Comparison of ENCODE assay signal across 1 cellular context in the genomic region with DNA sequence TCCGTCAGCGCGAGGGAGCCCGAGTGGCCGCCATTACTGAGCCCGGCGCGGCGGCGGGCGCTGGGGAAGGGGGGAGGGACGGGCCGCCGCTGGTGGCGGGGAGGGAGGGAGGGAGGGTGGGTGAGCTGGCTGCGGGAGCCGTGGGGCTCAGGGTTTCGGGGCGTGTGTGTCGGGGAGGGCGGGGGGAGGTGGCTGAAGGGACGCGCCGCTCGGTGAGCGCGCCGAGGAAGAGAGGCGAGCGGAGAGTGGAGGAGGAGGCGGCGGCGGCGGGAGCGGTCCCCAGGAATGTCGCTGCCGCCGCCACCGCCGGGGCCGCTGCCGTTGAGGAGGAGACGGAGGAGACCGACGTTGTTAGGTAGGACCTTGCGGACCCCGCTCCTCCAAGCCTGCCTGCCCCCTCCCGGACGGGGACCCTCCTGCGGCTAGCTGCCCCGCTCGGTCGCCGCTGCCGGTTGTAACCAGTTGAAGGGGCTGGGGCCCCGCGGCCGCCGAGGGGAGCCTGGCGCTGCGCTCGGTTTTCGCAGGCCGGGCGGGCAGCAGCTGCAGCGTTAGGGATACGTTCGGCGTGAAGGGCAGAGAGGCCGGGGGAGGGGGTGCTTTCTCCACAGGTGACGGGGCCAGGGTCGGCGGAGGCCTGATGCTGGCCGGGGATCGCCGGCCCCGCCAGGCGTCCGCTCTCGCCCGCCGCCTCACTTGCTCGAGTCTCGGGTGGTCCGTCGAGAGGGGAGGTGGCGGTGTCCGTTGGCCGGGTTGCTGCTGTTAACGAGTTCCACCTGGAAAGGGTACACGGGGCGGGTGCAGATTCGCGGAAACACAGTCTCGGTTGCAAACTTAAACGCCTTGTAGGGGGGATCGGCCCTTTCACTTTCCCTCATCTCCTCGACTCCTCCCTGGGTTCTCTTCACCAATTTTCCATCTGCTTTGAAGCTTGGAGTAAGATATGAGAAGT.
TF ChIP-seq lines count a peak whose summit lies in the region.

A gene with protein sequence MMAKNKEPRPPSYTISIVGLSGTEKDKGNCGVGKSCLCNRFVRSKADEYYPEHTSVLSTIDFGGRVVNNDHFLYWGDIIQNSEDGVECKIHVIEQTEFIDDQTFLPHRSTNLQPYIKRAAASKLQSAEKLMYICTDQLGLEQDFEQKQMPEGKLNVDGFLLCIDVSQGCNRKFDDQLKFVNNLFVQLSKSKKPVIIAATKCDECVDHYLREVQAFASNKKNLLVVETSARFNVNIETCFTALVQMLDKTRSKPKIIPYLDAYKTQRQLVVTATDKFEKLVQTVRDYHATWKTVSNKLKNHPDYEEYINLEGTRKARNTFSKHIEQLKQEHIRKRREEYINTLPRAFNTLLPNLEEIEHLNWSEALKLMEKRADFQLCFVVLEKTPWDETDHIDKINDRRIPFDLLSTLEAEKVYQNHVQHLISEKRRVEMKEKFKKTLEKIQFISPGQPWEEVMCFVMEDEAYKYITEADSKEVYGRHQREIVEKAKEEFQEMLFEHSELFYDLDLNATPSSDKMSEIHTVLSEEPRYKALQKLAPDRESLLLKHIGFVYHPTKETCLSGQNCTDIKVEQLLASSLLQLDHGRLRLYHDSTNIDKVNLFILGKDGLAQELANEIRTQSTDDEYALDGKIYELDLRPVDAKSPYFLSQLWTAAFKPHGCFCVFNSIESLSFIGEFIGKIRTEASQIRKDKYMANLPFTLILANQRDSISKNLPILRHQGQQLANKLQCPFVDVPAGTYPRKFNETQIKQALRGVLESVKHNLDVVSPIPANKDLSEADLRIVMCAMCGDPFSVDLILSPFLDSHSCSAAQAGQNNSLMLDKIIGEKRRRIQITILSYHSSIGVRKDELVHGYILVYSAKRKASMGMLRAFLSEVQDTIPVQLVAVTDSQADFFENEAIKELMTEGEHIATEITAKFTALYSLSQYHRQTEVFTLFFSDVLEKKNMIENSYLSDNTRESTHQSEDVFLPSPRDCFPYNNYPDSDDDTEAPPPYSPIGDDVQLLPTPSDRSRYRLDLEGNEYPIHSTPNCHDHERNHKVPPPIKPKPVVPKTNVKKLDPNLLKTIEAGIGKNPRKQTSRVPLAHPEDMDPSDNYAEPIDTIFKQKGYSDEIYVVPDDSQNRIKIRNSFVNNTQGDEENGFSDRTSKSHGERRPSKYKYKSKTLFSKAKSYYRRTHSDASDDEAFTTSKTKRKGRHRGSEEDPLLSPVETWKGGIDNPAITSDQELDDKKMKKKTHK (N-terminal part only) (plus strand): TSS at position 224 of the 949 bp plus-strand sequence. CDS start 13,366 bp downstream, outside the sequence.

TF ChIP-seq in HepG2, 621 proteins besides CTCF, POLR2A, EP300 and RAD21 (continued from another document and continues in another):
- TF ChIP-seq PRDM4 (CRISPR knock-in tag; IDR thresholded peaks at IDR 0.05; ENCODE audit: borderline replicate concordance) = no peak
- TF ChIP-seq ZNF644 (CRISPR knock-in tag; IDR thresholded peaks at IDR 0.05; ENCODE audit: low read depth) = no peak
- TF ChIP-seq KAT8 (CRISPR knock-in tag; IDR thresholded peaks at IDR 0.05) = peak; percentile 71
- no peak for TF ChIP-seq ZNF773 (CRISPR knock-in tag; IDR thresholded peaks at IDR 0.05; ENCODE audit: borderline replicate concordance)
- TF ChIP-seq RELA (CRISPR knock-in tag; IDR thresholded peaks at IDR 0.05) = 0 out of 2 replicates have a peak, but pooled peaks have one; percentile 67
- no peak for TF ChIP-seq CHD4 (IDR thresholded peaks at IDR 0.05; ENCODE audit: borderline replicate concordance, low read length)
- TF ChIP-seq ISL2 (CRISPR knock-in tag; IDR thresholded peaks at IDR 0.05) = peak; percentile 58
- no peak for TF ChIP-seq ARNT (IDR thresholded peaks at IDR 0.05)
- TF ChIP-seq KAT2B (IDR thresholded peaks at IDR 0.05; ENCODE audit: borderline replicate concordance, low read depth, low read length) = no peak
- TF ChIP-seq ZMAT3 (CRISPR knock-in tag; conservative IDR thresholded peaks at IDR 0.05) = peak; percentile 93; the same call in 1 of the 2 replicates
- TF ChIP-seq REXO4 (CRISPR knock-in tag; IDR thresholded peaks at IDR 0.05; ENCODE audit: borderline replicate concordance) = no peak
- TF ChIP-seq ZFP41 (CRISPR knock-in tag; IDR thresholded peaks at IDR 0.05; ENCODE audit: borderline replicate concordance) = no peak; the same call in 1 of the 2 replicates
- TF ChIP-seq, protein P1, sequence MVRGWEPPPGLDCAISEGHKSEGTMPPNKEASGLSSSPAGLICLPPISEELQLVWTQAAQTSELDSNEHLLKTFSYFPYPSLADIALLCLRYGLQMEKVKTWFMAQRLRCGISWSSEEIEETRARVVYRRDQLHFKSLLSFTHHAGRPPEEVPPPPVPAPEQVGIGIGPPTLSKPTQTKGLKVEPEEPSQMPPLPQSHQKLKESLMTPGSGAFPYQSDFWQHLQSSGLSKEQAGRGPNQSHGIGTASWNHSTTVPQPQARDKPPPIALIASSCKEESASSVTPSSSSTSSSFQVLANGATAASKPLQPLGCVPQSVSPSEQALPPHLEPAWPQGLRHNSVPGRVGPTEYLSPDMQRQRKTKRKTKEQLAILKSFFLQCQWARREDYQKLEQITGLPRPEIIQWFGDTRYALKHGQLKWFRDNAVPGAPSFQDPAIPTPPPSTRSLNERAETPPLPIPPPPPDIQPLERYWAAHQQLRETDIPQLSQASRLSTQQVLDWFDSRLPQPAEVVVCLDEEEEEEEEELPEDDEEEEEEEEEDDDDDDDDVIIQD (CRISPR knock-in tag; IDR thresholded peaks at IDR 0.05; ENCODE audit: low read depth) = no peak
- TF ChIP-seq ZNF580 (CRISPR knock-in tag; IDR thresholded peaks at IDR 0.05; ENCODE audit: borderline replicate concordance, low read depth) = no peak; the same call in none of the 2 replicates
- no peak for TF ChIP-seq NR2F6 (IDR thresholded peaks at IDR 0.05)
- no peak for TF ChIP-seq NR2F6 (CRISPR knock-in tag; IDR thresholded peaks at IDR 0.05)
- no peak for TF ChIP-seq ATF5 (CRISPR knock-in tag; IDR thresholded peaks at IDR 0.05; ENCODE audit: low read depth)
- TF ChIP-seq ZSCAN9 (CRISPR knock-in tag; IDR thresholded peaks at IDR 0.05; ENCODE audit: borderline replicate concordance) = peak; percentile 7; the same call in 1 of the 2 replicates
- TF ChIP-seq, protein P2, sequence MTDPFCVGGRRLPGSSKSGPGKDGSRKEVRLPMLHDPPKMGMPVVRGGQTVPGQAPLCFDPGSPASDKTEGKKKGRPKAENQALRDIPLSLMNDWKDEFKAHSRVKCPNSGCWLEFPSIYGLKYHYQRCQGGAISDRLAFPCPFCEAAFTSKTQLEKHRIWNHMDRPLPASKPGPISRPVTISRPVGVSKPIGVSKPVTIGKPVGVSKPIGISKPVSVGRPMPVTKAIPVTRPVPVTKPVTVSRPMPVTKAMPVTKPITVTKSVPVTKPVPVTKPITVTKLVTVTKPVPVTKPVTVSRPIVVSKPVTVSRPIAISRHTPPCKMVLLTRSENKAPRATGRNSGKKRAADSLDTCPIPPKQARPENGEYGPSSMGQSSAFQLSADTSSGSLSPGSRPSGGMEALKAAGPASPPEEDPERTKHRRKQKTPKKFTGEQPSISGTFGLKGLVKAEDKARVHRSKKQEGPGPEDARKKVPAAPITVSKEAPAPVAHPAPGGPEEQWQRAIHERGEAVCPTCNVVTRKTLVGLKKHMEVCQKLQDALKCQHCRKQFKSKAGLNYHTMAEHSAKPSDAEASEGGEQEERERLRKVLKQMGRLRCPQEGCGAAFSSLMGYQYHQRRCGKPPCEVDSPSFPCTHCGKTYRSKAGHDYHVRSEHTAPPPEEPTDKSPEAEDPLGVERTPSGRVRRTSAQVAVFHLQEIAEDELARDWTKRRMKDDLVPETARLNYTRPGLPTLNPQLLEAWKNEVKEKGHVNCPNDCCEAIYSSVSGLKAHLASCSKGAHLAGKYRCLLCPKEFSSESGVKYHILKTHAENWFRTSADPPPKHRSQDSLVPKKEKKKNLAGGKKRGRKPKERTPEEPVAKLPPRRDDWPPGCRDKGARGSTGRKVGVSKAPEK (CRISPR knock-in tag; IDR thresholded peaks at IDR 0.05; ENCODE audit: borderline replicate concordance) = peak; percentile 95
- no peak; the same call in 1 of the 2 replicates for TF ChIP-seq TFDP1 (CRISPR knock-in tag; IDR thresholded peaks at IDR 0.05; ENCODE audit: borderline replicate concordance)
- TF ChIP-seq, protein P3, sequence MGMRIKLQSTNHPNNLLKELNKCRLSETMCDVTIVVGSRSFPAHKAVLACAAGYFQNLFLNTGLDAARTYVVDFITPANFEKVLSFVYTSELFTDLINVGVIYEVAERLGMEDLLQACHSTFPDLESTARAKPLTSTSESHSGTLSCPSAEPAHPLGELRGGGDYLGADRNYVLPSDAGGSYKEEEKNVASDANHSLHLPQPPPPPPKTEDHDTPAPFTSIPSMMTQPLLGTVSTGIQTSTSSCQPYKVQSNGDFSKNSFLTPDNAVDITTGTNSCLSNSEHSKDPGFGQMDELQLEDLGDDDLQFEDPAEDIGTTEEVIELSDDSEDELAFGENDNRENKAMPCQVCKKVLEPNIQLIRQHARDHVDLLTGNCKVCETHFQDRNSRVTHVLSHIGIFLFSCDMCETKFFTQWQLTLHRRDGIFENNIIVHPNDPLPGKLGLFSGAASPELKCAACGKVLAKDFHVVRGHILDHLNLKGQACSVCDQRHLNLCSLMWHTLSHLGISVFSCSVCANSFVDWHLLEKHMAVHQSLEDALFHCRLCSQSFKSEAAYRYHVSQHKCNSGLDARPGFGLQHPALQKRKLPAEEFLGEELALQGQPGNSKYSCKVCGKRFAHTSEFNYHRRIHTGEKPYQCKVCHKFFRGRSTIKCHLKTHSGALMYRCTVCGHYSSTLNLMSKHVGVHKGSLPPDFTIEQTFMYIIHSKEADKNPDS (CRISPR knock-in tag; IDR thresholded peaks at IDR 0.05) = peak; percentile 89
- TF ChIP-seq HDAC1 (CRISPR knock-in tag; IDR thresholded peaks at IDR 0.05) = peak; percentile 53
- peak; percentile 34 for TF ChIP-seq ATF7-NPFF (CRISPR knock-in tag; IDR thresholded peaks at IDR 0.05; ENCODE audit: low read depth)
- TF ChIP-seq MXD4 (CRISPR knock-in tag; IDR thresholded peaks at IDR 0.05) = no peak; the same call in none of the 2 replicates
- no peak for TF ChIP-seq KDM4B (CRISPR knock-in tag; IDR thresholded peaks at IDR 0.05)
- TF ChIP-seq SNAPC5 (CRISPR knock-in tag; IDR thresholded peaks at IDR 0.05; ENCODE audit: borderline replicate concordance) = no peak; the same call in 1 of the 2 replicates
- peak; percentile 17; the same call in 1 of the 2 replicates for TF ChIP-seq FIP1L1 (IDR thresholded peaks at IDR 0.05; ENCODE audit: borderline replicate concordance, insufficient read depth, low read depth, low read length)
- no peak for TF ChIP-seq CENPX (CRISPR knock-in tag; IDR thresholded peaks at IDR 0.05)
- no peak for TF ChIP-seq HNF4A (CRISPR knock-in tag; IDR thresholded peaks at IDR 0.05)
- TF ChIP-seq ZNF20 (CRISPR knock-in tag; IDR thresholded peaks at IDR 0.05) = no peak
- peak; percentile 41; the same call in 1 of the 2 replicates for TF ChIP-seq ZNF772 (CRISPR knock-in tag; IDR thresholded peaks at IDR 0.05)
- peak; percentile 51; the same call in 1 of the 2 replicates for TF ChIP-seq HNRNPUL1 (IDR thresholded peaks at IDR 0.05; ENCODE audit: low read depth, low read length)
- no peak for TF ChIP-seq ZC3H4 (CRISPR knock-in tag; IDR thresholded peaks at IDR 0.05; ENCODE audit: borderline replicate concordance)
- no peak for TF ChIP-seq ZNF124 (CRISPR knock-in tag; IDR thresholded peaks at IDR 0.05)
- TF ChIP-seq SPEN (CRISPR knock-in tag; IDR thresholded peaks at IDR 0.05; ENCODE audit: low read depth) = peak; percentile 80
- no peak for TF ChIP-seq ZNF672 (CRISPR knock-in tag; IDR thresholded peaks at IDR 0.05)
- no peak for TF ChIP-seq HOXA9 (CRISPR knock-in tag; IDR thresholded peaks at IDR 0.05; ENCODE audit: borderline replicate concordance)
- TF ChIP-seq ZNF790 (CRISPR knock-in tag; IDR thresholded peaks at IDR 0.05; ENCODE audit: borderline replicate concordance) = peak; percentile 61; the same call in 1 of the 2 replicates
- peak; percentile 13; the same call in 1 of the 2 replicates for TF ChIP-seq MAF1 (CRISPR knock-in tag; IDR thresholded peaks at IDR 0.05; ENCODE audit: borderline replicate concordance)
- no peak; the same call in 1 of the 2 replicates for TF ChIP-seq ZNF788 (CRISPR knock-in tag; IDR thresholded peaks at IDR 0.05; ENCODE audit: borderline replicate concordance)
